In genomic region chr1:36420836-36421317, GRCh38 we compare ENCODE assay signal across 8 cellular contexts. TPM values are rescaled to one million over a fixed set of nuclear protein-coding genes. Genes with fewer than 3 reads are reported as not detected.
DNase-seq lines count a peak whose midpoint lies in the region; ATAC-seq, FAIRE-seq and TF ChIP-seq lines count a peak whose summit lies in the region.

No MANE protein-coding gene starts in this region.

- H3K4me1 Mint-ChIP-seq in activated naive CD8-positive, alpha-beta T cell (ENCODE audit: low read depth), result peaks cover 27% of the 10 kb centered on the region

- H3K36me3 ChIP-seq in psoas muscle (ENCODE audit: insufficient read depth in 1 of 2, low read depth in 1 of 2), result peaks cover 0 to 19% of the 10 kb centered on the region in 2 donors

- no peaks in the 10 kb centered on the region for H3K36me3 Mint-ChIP-seq in activated naive CD8-positive, alpha-beta T cell

- intact Hi-C loops in Right ventricle myocardium superior (cut with DNase I), result loop anchor here (1.0 to 5.0 kb wide), 2 partner anchors 79 to 324 kb away; no protein-coding TSS in a partner anchor
- intact Hi-C loops in psoas muscle (cut with DNase I), result loop anchor here (2.0 to 10.0 kb wide), 7 partner anchors 78 to 326 kb away; partner anchors contain the start of genes SH3D21 (in 1 of the 2) and TRAPPC3 (in 1 of the 2)

- no peaks in the 10 kb centered on the region for H3K27me3 Mint-ChIP-seq in activated naive CD8-positive, alpha-beta T cell

- no peak for FAIRE-seq in urothelium cell line (lab: Jason Lieb, UNC)

- DNase-seq in AG10803 (ENCODE audit: low read depth) (peak; percentile 78), NCI-H146 (lab: John Stamatoyannopoulos, UW) (peak; percentile 55), SW480 (ENCODE audit: low spot score) (peak; percentile 69), Right ventricle myocardium superior (peak; percentile 92), psoas muscle (peak; percentile 89 to 93), urothelium cell line (ENCODE audit: low spot score) (peak; percentile 80)

- H3K27me3 ChIP-seq in psoas muscle (ENCODE audit: insufficient read depth in 3 of 3, low read length in 2 of 3), result no peaks in the 10 kb centered on the region

- peak overlapping the region; percentile 76 for H3K4me3 Mint-ChIP-seq in activated naive CD8-positive, alpha-beta T cell

- H3K9me3 Mint-ChIP-seq in activated naive CD8-positive, alpha-beta T cell (ENCODE audit: low read depth), result no peaks in the 10 kb centered on the region

- H3K4me3 ChIP-seq in AG10803 (ENCODE audit: low read length) (no peak overlapping the region), psoas muscle (peak overlapping the region; percentile 29)

- 13 to 18% (median 14%) methylated on average over 13 of the region's 13 CpGs for WGBS in psoas muscle, 3 donors

- H3K27ac Mint-ChIP-seq in activated naive CD8-positive, alpha-beta T cell, result peak overlapping the region; percentile 95

- H3K4me1 ChIP-seq in psoas muscle, result peaks cover 23% of the 10 kb centered on the region

- TF ChIP-seq CTCF in AG10803 (conservative IDR thresholded peaks at IDR 0.05; ENCODE audit: low read length) (peak; percentile 96), psoas muscle (IDR thresholded peaks at IDR 0.05) (peak; percentile 96)

- no peaks in the 10 kb centered on the region for H3K9me3 ChIP-seq in psoas muscle

- H3K27ac ChIP-seq in psoas muscle, result peak overlapping the region; percentile 83

- peak; percentile 68 for ATAC-seq in GM21515 (IDR thresholded peaks at IDR 0.05; ENCODE audit: unreplicated experiment)
- peak; percentile 96 for ATAC-seq in Right ventricle myocardium superior (ENCODE audit: poor library complexity)
- ATAC-seq in psoas muscle, result peak; percentile 88 to 91 (median 88)

RNA-seq across cellular contexts. Expression of gene LSM10, which starts 23.2 kb away (rescaled TPM):
- total RNA-seq in Right ventricle myocardium superior (57.0 TPM), psoas muscle (100 to 1,000 TPM in 1 of 4 donors, 10 to 100 TPM in 3; 80.3 to 102 (median 95.6) TPM)
- 100 to 1,000 TPM; 134 to 246 (median 156) TPM for polyA plus RNA-seq in psoas muscle

RNA-seq across cellular contexts. Expression of gene OSCP1, which starts 29.4 kb away (rescaled TPM):
- 7.4 TPM for total RNA-seq in Right ventricle myocardium superior
- 1 to 10 TPM; 3.1 to 4.6 (median 4.3) TPM for total RNA-seq in psoas muscle
- 1 to 10 TPM; 2.5 to 5.5 (median 4.2) TPM for polyA plus RNA-seq in psoas muscle

RNA-seq across cellular contexts. Expression of gene STK40, which starts 35.2 kb away (rescaled TPM):
- total RNA-seq in Right ventricle myocardium superior (73.5 TPM), psoas muscle (100 to 1,000 TPM in 3 of 4 donors, 10 to 100 TPM in 1; 84.4 to 218 (median 145) TPM)
- polyA plus RNA-seq in psoas muscle, result 100 to 1,000 TPM in 2 of 3 donors, 10 to 100 TPM in 1; 93.0 to 312 (median 182) TPM

RNA-seq across cellular contexts. Expression of gene MRPS15, which starts 43.3 kb away (rescaled TPM):
- total RNA-seq in Right ventricle myocardium superior (110 TPM), psoas muscle (100 to 1,000 TPM; 127 to 141 (median 131) TPM)
- polyA plus RNA-seq in psoas muscle, result 100 to 1,000 TPM; 233 to 279 (median 247) TPM
